Comparison of ENCODE assay signal across 24 cellular contexts in the genomic region with DNA sequence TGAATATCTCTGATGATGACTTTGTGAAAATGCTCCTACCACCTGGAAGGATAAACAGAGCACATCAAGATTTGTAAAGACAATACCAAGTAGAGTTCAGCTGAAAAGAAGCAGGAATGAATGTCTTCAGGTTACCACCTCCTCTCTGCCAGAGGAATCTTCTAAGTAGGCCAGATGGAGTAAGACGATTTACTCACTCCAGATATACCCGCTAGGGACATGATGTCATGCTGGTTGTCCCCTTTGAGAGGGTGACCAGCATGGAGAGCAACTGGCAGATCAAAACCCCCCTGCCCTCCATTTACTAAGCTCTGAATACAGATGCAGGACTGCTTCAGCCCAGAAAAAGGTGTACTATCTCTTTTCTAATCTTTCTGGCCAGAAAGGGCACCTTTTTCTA. TPM values are rescaled to one million over a fixed set of nuclear protein-coding genes. Genes with fewer than 3 reads are reported as not detected.
DNase-seq lines count a peak whose midpoint lies in the region; ATAC-seq and TF ChIP-seq lines count a peak whose summit lies in the region.
"Had no signal": no experiment of that assay in that cellular context is flagged by ENCODE, and none has a peak within 500 bp of the region (broad histone marks: within the 10 kb centered on the region; RNA-seq: fewer than 3 reads in every experiment).

No MANE protein-coding gene starts in this region.

- no peak for TF ChIP-seq EP300 in ovary (IDR thresholded peaks at IDR 0.05)

- 34 to 71% (median 37%) methylated on average over 2 of the region's 2 CpGs for WGBS in psoas muscle, 3 donors
- WGBS in ovary, 3 donors, result 86 to 91% (median 90%) methylated on average over 2 of the region's 2 CpGs

- no peak overlapping the region for H3K4me3 ChIP-seq in psoas muscle
- no peak overlapping the region for H3K4me3 ChIP-seq in ovary
- H3K4me3 ChIP-seq: A549, BLaER1, GM12878 had no signal

- TF ChIP-seq CTCF in psoas muscle (IDR thresholded peaks at IDR 0.05) (no peak), ovary (IDR thresholded peaks at IDR 0.05) (no peak)

- no peak for TF ChIP-seq POLR2A in ovary (IDR thresholded peaks at IDR 0.05)

- H3K4me1 ChIP-seq in psoas muscle (peaks cover 4% of the 10 kb centered on the region), ovary (ENCODE audit: insufficient read depth) (no peaks in the 10 kb centered on the region)
- H3K4me1 ChIP-seq: A549, BE2C had no signal

- peak; percentile 19 to 20 for DNase-seq in NCI-H524 (lab: John Stamatoyannopoulos, UW)
- no peak for DNase-seq in NCI-H524 treated with DMSO at 0.1 percent for 48 hours (lab: John Stamatoyannopoulos, UW)
- DNase-seq in psoas muscle, result no peak
- no peak for DNase-seq in NCI-H526 treated with DMSO at 0.1 percent for 48 hours (lab: John Stamatoyannopoulos, UW)
- DNase-seq in ovary, result no peak
- DNase-seq: BE2C; C1 segment of cervical spinal cord; CD4-positive, alpha-beta memory T cell; CD4-positive, CD25-positive, alpha-beta regulatory T cell; CD8-positive, alpha-beta memory T cell; COR-L47; DMS 273 treated with DMSO at 0.1 percent for 48 hours; DMS153; DMS53; DMS79; DND-41; EL; GDM1 had no signal

- H3K27me3 ChIP-seq in psoas muscle (ENCODE audit: insufficient read depth in 3 of 3, low read length in 2 of 3) (no peaks in the 10 kb centered on the region), ovary (no peaks in the 10 kb centered on the region)
- H3K27me3 ChIP-seq: BE2C, BLaER1 had no signal

- intact Hi-C loops in psoas muscle (cut with DNase I), result no loop called here
- intact Hi-C loops in ovary (cut with DNase I), result no loop called here

- H3K9me3 ChIP-seq in psoas muscle, result no peaks in the 10 kb centered on the region
- no peaks in the 10 kb centered on the region for H3K9me3 ChIP-seq in ovary
- H3K9me3 ChIP-seq: A549, BE2C, BLaER1 had no signal

- ATAC-seq in psoas muscle, result peak; percentile 86 to 97 (median 95)
- ATAC-seq: A549, GM12878 had no signal

- H3K36me3 ChIP-seq in psoas muscle (ENCODE audit: insufficient read depth in 1 of 2, low read depth in 1 of 2), result no peaks in the 10 kb centered on the region
- H3K36me3 ChIP-seq in ovary, result no peaks in the 10 kb centered on the region
- H3K36me3 ChIP-seq: BLaER1 had no signal

- peak overlapping the region; percentile 54 for H3K27ac ChIP-seq in psoas muscle
- H3K27ac ChIP-seq in ovary, result no peak overlapping the region
- H3K27ac ChIP-seq: 22Rv1, A549, BLaER1 had no signal

RNA-seq across cellular contexts. Expression of gene HSPB8, which starts 39.3 kb away (rescaled TPM):
- 1,000 to 10,000 TPM in 2 of 4 donors, 100 to 1,000 TPM in 2; 659 to 1,236 (median 1,042) TPM for total RNA-seq in psoas muscle
- polyA plus RNA-seq in psoas muscle, result 1,000 to 10,000 TPM in 1 of 3 donors, 100 to 1,000 TPM in 2; 398 to 1,629 (median 676) TPM
- total RNA-seq in ovary, result 10 to 100 TPM in 6 of 7 donors, 1 to 10 TPM in 1; 7.4 to 46.6 (median 18.0) TPM
- 10 to 100 TPM; 14.3 to 48.8 TPM for polyA plus RNA-seq in ovary
- total RNA-seq: CD4-positive, alpha-beta memory T cell; CD4-positive, CD25-positive, alpha-beta regulatory T cell; CD8-positive, alpha-beta memory T cell; G401 had no signal
- polyA plus RNA-seq: CD14-positive monocyte; CD4-positive, alpha-beta memory T cell; CD4-positive, CD25-positive, alpha-beta regulatory T cell; CD8-positive, alpha-beta memory T cell; GM12878 had no signal

Comparison
In these comparisons a context has a peak if more than half of its experiments do, and no peak if none do; other contexts are left out.
1. DNase-seq: peak in NCI-H524 (2 of 2); none in NCI-H524 treated with DMSO at 0.1 percent for 48 hours (single experiment), psoas muscle (0 of 2), NCI-H526 treated with DMSO at 0.1 percent for 48 hours (single experiment) and ovary (0 of 5).
2. RNA of gene HSPB8, which starts 39.3 kb away (total RNA-seq): 659 to 1,236 TPM in psoas muscle; 7.4 to 46.6 TPM in ovary; every median in the first group is over 10 times any median in the second.